ENCODE assay signal across 20 cellular contexts in genomic region chr22:35818897-35819296, GRCh38.
DNase-seq lines count a peak whose midpoint lies in the region; ATAC-seq and TF ChIP-seq lines count a peak whose summit lies in the region.
"Had no signal": no experiment of that assay in that cellular context is flagged by ENCODE, and none has a peak within 500 bp of the region (broad histone marks: within the 10 kb centered on the region; RNA-seq: fewer than 3 reads in every experiment).

No MANE protein-coding gene starts in this region.

- H3K27me3 Mint-ChIP-seq in activated T-helper 17 cell treated with anti-CD3 and anti-CD28 coated beads, Interleukin-2, amount 50 U/mL, for 72 hours, result no peaks in the 10 kb centered on the region
- H3K27me3 Mint-ChIP-seq: CD4-positive, alpha-beta T cell had no signal

- H3K79me2 ChIP-seq in GM23248 (ENCODE audit: insufficient read depth), result peaks cover 100% of the 10 kb centered on the region

- H3K27ac ChIP-seq in cardiac muscle cell (peak overlapping the region; percentile 58), GM23248 (0 out of 2 replicates have a peak overlapping the region, but pooled peaks have one; percentile 40)
- H3K27ac ChIP-seq: BLaER1 treated with 17β-estradiol and CSF1 and Interleukin-3, amounts not matched to agents 10 nM and 100 nM had no signal

- H3K36me3 Mint-ChIP-seq in activated T-helper 17 cell treated with anti-CD3 and anti-CD28 coated beads, Interleukin-2, amount 50 U/mL, for 72 hours (ENCODE audit: low read depth), result no peaks in the 10 kb centered on the region
- H3K36me3 Mint-ChIP-seq: CD14-positive monocyte; CD8-positive, alpha-beta memory T cell had no signal

- ATAC-seq in left cardiac atrium, result no peak
- ATAC-seq in activated T-helper 17 cell treated with anti-CD3 and anti-CD28 coated beads, Interleukin-2, amount 50 U/mL, for 72 hours (replicated peaks), result peak; percentile 73
- ATAC-seq: GM12878, GM23338, HCT116 had no signal

- no peak overlapping the region for H3K4me2 ChIP-seq in GM23248 (ENCODE audit: unreplicated experiment)
- H3K4me2 ChIP-seq: BLaER1 treated with 17β-estradiol and CSF1 and Interleukin-3, amounts not matched to agents 10 nM and 100 nM; GM23338 had no signal

- intact Hi-C loops in left cardiac atrium (cut with DNase I), result no loop called here

- H3K9me3 ChIP-seq in cardiac muscle cell (ENCODE audit: low read depth) (no peaks in the 10 kb centered on the region), GM23248 (ENCODE audit: low read depth) (no peaks in the 10 kb centered on the region)
- H3K9me3 ChIP-seq: BE2C had no signal

- H3K9me3 Mint-ChIP-seq in activated T-helper 17 cell treated with anti-CD3 and anti-CD28 coated beads, Interleukin-2, amount 50 U/mL, for 72 hours, result no peaks in the 10 kb centered on the region
- H3K9me3 Mint-ChIP-seq: CD4-positive, alpha-beta T cell; CD8-positive, alpha-beta memory T cell; GM23338; H9 had no signal

- WGBS in GM23248 (ENCODE audit: low coverage in 1 of 2, low lambda C conversion rate in 2 of 2, missing lambda C conversion rate in 2 of 2), 2 experiments, result 0 to 8% methylated on average over 1 of the region's 1 CpG

- in situ Hi-C loops in GM23248 (cut with MboI), result no loop called here

- peaks cover 39% of the 10 kb centered on the region for H3K4me1 ChIP-seq in cardiac muscle cell (ENCODE audit: low read depth)
- H3K4me1 ChIP-seq in GM23248 (ENCODE audit: insufficient read depth), result peaks cover 21% of the 10 kb centered on the region
- H3K4me1 ChIP-seq: BLaER1 treated with 17β-estradiol and CSF1 and Interleukin-3, amounts not matched to agents 10 nM and 100 nM had no signal

- H3K9me2 ChIP-seq in GM23248 (ENCODE audit: insufficient read depth), result no peaks in the 10 kb centered on the region

- no peak for TF ChIP-seq CTCF in cardiac muscle cell (IDR thresholded peaks at IDR 0.05; ENCODE audit: low read depth, low read length)

- H3K4me1 Mint-ChIP-seq in activated T-helper 17 cell treated with anti-CD3 and anti-CD28 coated beads, Interleukin-2, amount 50 U/mL, for 72 hours, result no peaks in the 10 kb centered on the region
- H3K4me1 Mint-ChIP-seq: CD14-positive monocyte; CD8-positive, alpha-beta memory T cell had no signal

- H3K36me3 ChIP-seq in cardiac muscle cell (no peaks in the 10 kb centered on the region), GM23248 (ENCODE audit: low read depth) (no peaks in the 10 kb centered on the region)
- H3K36me3 ChIP-seq: BLaER1 treated with 17β-estradiol and CSF1 and Interleukin-3, amounts not matched to agents 10 nM and 100 nM had no signal

- no peaks in the 10 kb centered on the region for H3K27me3 ChIP-seq in cardiac muscle cell
- no peaks in the 10 kb centered on the region for H3K27me3 ChIP-seq in GM23248 (replicated peaks; ENCODE audit: insufficient read depth)
- H3K27me3 ChIP-seq: BE2C; BLaER1 treated with 17β-estradiol and CSF1 and Interleukin-3, amounts not matched to agents 10 nM and 100 nM had no signal

- DNase-seq in cardiac muscle cell (ENCODE audit: low read depth in 1 of 2, low spot score in 1 of 2) (no peak), left cardiac atrium (no peak), GM23248 (no peak), NCI-H146 treated with DMSO at 0.1 percent for 48 hours (lab: John Stamatoyannopoulos, UW; ENCODE audit: unreplicated experiment) (no peak), OCI-M1 (lab: John Stamatoyannopoulos, UW) (no peak)
- DNase-seq: AML-193; BE2C; CD4-positive, alpha-beta T cell; CD8-positive, alpha-beta memory T cell; DMS 273 treated with DMSO at 0.1 percent for 48 hours; DMS79; EL; GDM1; H9 had no signal

- H2AFZ ChIP-seq in GM23248, result no peak overlapping the region
- H2AFZ ChIP-seq: GM23338 had no signal

- no peak overlapping the region for H3K27ac Mint-ChIP-seq in activated T-helper 17 cell treated with anti-CD3 and anti-CD28 coated beads, Interleukin-2, amount 50 U/mL, for 72 hours
- H3K27ac Mint-ChIP-seq: CD14-positive monocyte; CD4-positive, alpha-beta T cell; GM23338; H9 had no signal

- no peak overlapping the region for H3K9ac ChIP-seq in GM23248
- H3K9ac ChIP-seq: BLaER1 treated with 17β-estradiol and CSF1 and Interleukin-3, amounts not matched to agents 10 nM and 100 nM had no signal

- no peak overlapping the region for H3K4me3 ChIP-seq in cardiac muscle cell
- no peak overlapping the region for H3K4me3 ChIP-seq in GM23248
- H3K4me3 ChIP-seq: BLaER1 treated with 17β-estradiol and CSF1 and Interleukin-3, amounts not matched to agents 10 nM and 100 nM; GM12878; GM23338 had no signal

- H3F3A ChIP-seq in GM23248 (ENCODE audit: insufficient read depth), result peaks cover 23% of the 10 kb centered on the region

- H4K20me1 ChIP-seq in GM23248 (ENCODE audit: insufficient read depth), result peaks cover 6% of the 10 kb centered on the region; the same call in 1 of the 2 replicates
- H4K20me1 ChIP-seq: BLaER1 treated with 17β-estradiol and CSF1 and Interleukin-3, amounts not matched to agents 10 nM and 100 nM had no signal

- H3K4me3 Mint-ChIP-seq in activated T-helper 17 cell treated with anti-CD3 and anti-CD28 coated beads, Interleukin-2, amount 50 U/mL, for 72 hours, result no peak overlapping the region
- H3K4me3 Mint-ChIP-seq: CD14-positive monocyte; CD4-positive, alpha-beta T cell; CD8-positive, alpha-beta memory T cell; GM23338; H9 had no signal
